ENCODE assay signal across 8 cellular contexts in genomic region chr18:76493213-76494107, GRCh38. TPM values are rescaled to one million over a fixed set of nuclear protein-coding genes. Genes with fewer than 3 reads are reported as not detected.
A peak's percentile ranks its signal among the peaks of the same experiment; 100 is the strongest.
DNase-seq lines count a peak whose midpoint lies in the region; ATAC-seq lines count a peak whose summit lies in the region.

No MANE protein-coding gene starts in this region.

- H3K4me1 Mint-ChIP-seq in activated naive CD8-positive, alpha-beta T cell treated with anti-CD3 and anti-CD28 coated beads, Interleukin-2, amount 10 ng/mL, durations not matched to agents 7 days and 5 days = peaks cover 13% of the 10 kb centered on the region

- H3K4me3 Mint-ChIP-seq in activated naive CD8-positive, alpha-beta T cell treated with anti-CD3 and anti-CD28 coated beads, Interleukin-2, amount 10 ng/mL, durations not matched to agents 7 days and 5 days = peak overlapping the region; percentile 83

- H3K27ac ChIP-seq in right cardiac atrium (ENCODE audit: low read length) = peak overlapping the region; percentile 83

- peaks cover 45% of the 10 kb centered on the region for H3K27me3 Mint-ChIP-seq in activated naive CD8-positive, alpha-beta T cell treated with anti-CD3 and anti-CD28 coated beads, Interleukin-2, amount 10 ng/mL, durations not matched to agents 7 days and 5 days

- no peaks in the 10 kb centered on the region for H3K9me3 Mint-ChIP-seq in activated naive CD8-positive, alpha-beta T cell treated with anti-CD3 and anti-CD28 coated beads, Interleukin-2, amount 10 ng/mL, durations not matched to agents 7 days and 5 days

- WGBS in right cardiac atrium = under 1% methylated on average over 30 of the region's 30 CpGs

- H3K27ac Mint-ChIP-seq in activated naive CD8-positive, alpha-beta T cell treated with anti-CD3 and anti-CD28 coated beads, Interleukin-2, amount 10 ng/mL, durations not matched to agents 7 days and 5 days = peak overlapping the region; percentile 82

- H3K4me1 ChIP-seq in right cardiac atrium (ENCODE audit: control insufficient read depth, insufficient read depth, low read length) = no peaks in the 10 kb centered on the region

- peak; percentile 1 for ATAC-seq in GM18858 (IDR thresholded peaks at IDR 0.05; ENCODE audit: unreplicated experiment)
- peak; percentile 9 for ATAC-seq in HG03064 (IDR thresholded peaks at IDR 0.05; ENCODE audit: low read depth, unreplicated experiment)
- peak; percentile 7 for ATAC-seq in activated naive CD8-positive, alpha-beta T cell treated with anti-CD3 and anti-CD28 coated beads, Interleukin-2, amount 10 ng/mL, durations not matched to agents 7 days and 5 days (ENCODE audit: low read depth)
- ATAC-seq in right cardiac atrium = peak; percentile 25 to 29

- DNase-seq in AG08396 (ENCODE audit: low spot score) (peak; percentile 73), NCI-H774 (lab: John Stamatoyannopoulos, UW) (peak; percentile 57), right cardiac atrium (peak in 1 of 3 donors; percentile 25), retina (peak; percentile 78), hepatic stellate cell (ENCODE audit: low spot score) (no peak)
- no peak for DNase-seq in activated naive CD8-positive, alpha-beta T cell treated with anti-CD3 and anti-CD28 coated beads, Interleukin-2, amount 10 ng/mL, durations not matched to agents 7 days and 5 days

- intact Hi-C loops in right cardiac atrium (cut with DNase I) = loop anchor here in 2 of 4 donors (5.0 to 10.0 kb wide), 3 partner anchors 41 to 89 kb away; no protein-coding TSS in a partner anchor

- peak overlapping the region; percentile 100 for H3K4me3 ChIP-seq in right cardiac atrium (ENCODE audit: low read length)

- H3K9me3 ChIP-seq in right cardiac atrium (ENCODE audit: control insufficient read depth, low read length) = no peaks in the 10 kb centered on the region

- POLR2A ChIA-PET in activated naive CD8-positive, alpha-beta T cell treated with anti-CD3 and anti-CD28 coated beads, Interleukin-2, amount 10 ng/mL, durations not matched to agents 7 days and 5 days (lab: Charles Lee) = interaction anchor here (0.8 to 1.4 kb wide), 8 partner anchors 9 to 228 kb away, joined by 3 to 6 read pairs (median 4); no protein-coding TSS in a partner anchor

- H3K36me3 Mint-ChIP-seq in activated naive CD8-positive, alpha-beta T cell treated with anti-CD3 and anti-CD28 coated beads, Interleukin-2, amount 10 ng/mL, durations not matched to agents 7 days and 5 days = no peaks in the 10 kb centered on the region

- H3K27me3 ChIP-seq in right cardiac atrium (ENCODE audit: control insufficient read depth, insufficient read depth) = no peaks in the 10 kb centered on the region

RNA-seq across cellular contexts. Expression of gene ZNF516, which starts 1.6 kb away (rescaled TPM):
- 1 to 10 TPM; 6.9 to 8.0 TPM for total RNA-seq in activated naive CD8-positive, alpha-beta T cell treated with anti-CD3 and anti-CD28 coated beads, Interleukin-2, amount 10 ng/mL, durations not matched to agents 7 days and 5 days
- 10 to 100 TPM; 11.0 to 16.2 (median 12.3) TPM for total RNA-seq in right cardiac atrium
- polyA plus RNA-seq in right cardiac atrium = 4.8 TPM

Comparison
In these comparisons a context has a peak if more than half of its experiments do, and no peak if none do; other contexts are left out.
1. DNase-seq: peak in AG08396 (single experiment), NCI-H774 (single experiment) and retina (single experiment); none in activated naive CD8-positive, alpha-beta T cell treated with anti-CD3 and anti-CD28 coated beads, Interleukin-2, amount 10 ng/mL, durations not matched to agents 7 days and 5 days (single experiment) and hepatic stellate cell (single experiment).
2. Peak in every context shown above with its lines, with median percentiles within 50 percentile points of each other: ATAC-seq.